ENCODE assay signal across 2 cellular contexts in genomic region chr15:85475317-85475701, GRCh38.
TF ChIP-seq lines count a peak whose summit lies in the region.

No MANE protein-coding gene starts in this region.

TF ChIP-seq in SK-N-SH, 30 proteins besides CTCF, POLR2A, EP300 and RAD21 (continued from another document):
- no peak for TF ChIP-seq SIN3A (IDR thresholded peaks at IDR 0.05; ENCODE audit: borderline replicate concordance, low read depth, low read length)

TF ChIP-seq in GM23338, 12 proteins besides CTCF, POLR2A, EP300 and RAD21:
- no peak for TF ChIP-seq ZNF462 (CRISPR knock-in tag; IDR thresholded peaks at IDR 0.05)
